In genomic region chr7:66682350-66683093, GRCh38 we compare ENCODE assay signal across 8 cellular contexts. TPM values are rescaled to one million over a fixed set of nuclear protein-coding genes. Genes with fewer than 3 reads are reported as not detected.
DNase-seq lines count a peak whose midpoint lies in the region; ATAC-seq and TF ChIP-seq lines count a peak whose summit lies in the region.

No MANE protein-coding gene starts in this region.

- peak; percentile 29 for ATAC-seq in GM18909 (IDR thresholded peaks at IDR 0.05; ENCODE audit: poor library complexity, unreplicated experiment)
- ATAC-seq in HG03342 (IDR thresholded peaks at IDR 0.05; ENCODE audit: unreplicated experiment) = peak; percentile 17
- ATAC-seq in activated CD8-positive, alpha-beta T cell treated with anti-CD3 and anti-CD28 coated beads for 36 hours = peak; percentile 26
- ATAC-seq in heart left ventricle = peak; percentile 2 to 63 (median 16)

- peak overlapping the region; percentile 47 to 96 (median 90) for H3K27ac ChIP-seq in BLaER1 treated with 17β-estradiol and CSF1 and Interleukin-3, amounts not matched to agents 10 nM and 100 nM
- H3K27ac ChIP-seq in heart left ventricle = peak overlapping the region in 11 of 12 donors; percentile 91 to 99 (median 96)

- peaks cover 8% of the 10 kb centered on the region for H3K36me3 Mint-ChIP-seq in activated CD8-positive, alpha-beta T cell treated with anti-CD3 and anti-CD28 coated beads for 36 hours (ENCODE audit: low read depth)

- WGBS in heart left ventricle, 4 donors = 3 to 4% (median 4%) methylated on average over 39 to 66 of the region's 66 CpGs

- intact Hi-C loops in activated CD8-positive, alpha-beta T cell treated with anti-CD3 and anti-CD28 coated beads for 36 hours (cut with micrococcal nuclease) = no loop called here
- intact Hi-C loops in heart left ventricle (cut with DNase I) = loop anchor here in 4 of 10 donors (5.0 to 10.0 kb wide), 5 partner anchors 55 to 162 kb away; partner anchors contain the start of gene RABGEF1 (in 2 of the 4)

- peaks cover 2 to 9% (median 6%) of the 10 kb centered on the region in 11 experiments; a peak in 19 of 22 replicates for H3K9me3 ChIP-seq in BLaER1 treated with 17β-estradiol and CSF1 and Interleukin-3, amounts not matched to agents 10 nM and 100 nM (replicated peaks in 1 of 11)
- no peaks in the 10 kb centered on the region for H3K9me3 ChIP-seq in heart left ventricle

- peaks cover 1 to 23% (median 10%) of the 10 kb centered on the region in 11 experiments; a peak in 13 of 22 replicates for H3K36me3 ChIP-seq in BLaER1 treated with 17β-estradiol and CSF1 and Interleukin-3, amounts not matched to agents 10 nM and 100 nM
- peaks cover 0 to 5% (median 0%) of the 10 kb centered on the region in 9 donors for H3K36me3 ChIP-seq in heart left ventricle

- H3K4me3 ChIP-seq in BLaER1 treated with 17β-estradiol and CSF1 and Interleukin-3, amounts not matched to agents 10 nM and 100 nM = peak overlapping the region; percentile 72 to 96 (median 94)
- H3K4me3 ChIP-seq in heart left ventricle (peak overlapping the region; percentile 66 to 98 (median 92)), retinal pigment epithelial cell (ENCODE audit: low read length) (peak overlapping the region; percentile 84)

- TF ChIP-seq POLR2A in heart left ventricle (IDR thresholded peaks at IDR 0.05) = no peak

- H3K4me1 Mint-ChIP-seq in activated CD8-positive, alpha-beta T cell treated with anti-CD3 and anti-CD28 coated beads for 36 hours (ENCODE audit: low read depth) = peaks cover 38% of the 10 kb centered on the region

- no peak for TF ChIP-seq CTCF in activated CD8-positive, alpha-beta T cell treated with anti-CD3 and anti-CD28 coated beads for 36 hours (IDR thresholded peaks at IDR 0.05)
- TF ChIP-seq CTCF in heart left ventricle (IDR thresholded peaks at IDR 0.05) = no peak
- TF ChIP-seq CTCF in retinal pigment epithelial cell (conservative IDR thresholded peaks at IDR 0.05; ENCODE audit: low read depth, low read length) = no peak

- H3K9ac ChIP-seq in BLaER1 treated with 17β-estradiol and CSF1 and Interleukin-3, amounts not matched to agents 10 nM and 100 nM = peak overlapping the region; percentile 77 to 95 (median 90)

- DNase-seq in activated CD8-positive, alpha-beta T cell treated with anti-CD3 and anti-CD28 coated beads for 36 hours = peak; percentile 20
- DNase-seq in heart left ventricle (peak in 1 of 5 donors; percentile 65), retinal pigment epithelial cell (ENCODE audit: low read depth) (no peak), DMS153 (lab: John Stamatoyannopoulos, UW) (no peak)
- no peak for DNase-seq in stimulated activated CD4-positive, alpha-beta T cell treated with anti-CD3 and anti-CD28 coated beads, Interleukin-1b, Interleukin-23, amount 100 ng/mL, for 48 hours

- peaks cover 16 to 60% (median 26%) of the 10 kb centered on the region in 10 experiments for H3K4me1 ChIP-seq in BLaER1 treated with 17β-estradiol and CSF1 and Interleukin-3, amounts not matched to agents 10 nM and 100 nM
- peaks cover 0 to 33% (median 13%) of the 10 kb centered on the region in 12 donors for H3K4me1 ChIP-seq in heart left ventricle

- POLR2A ChIA-PET in activated CD8-positive, alpha-beta T cell treated with anti-CD3 and anti-CD28 coated beads for 36 hours (lab: Charles Lee) = no interaction called here

- peak overlapping the region; percentile 86 to 97 (median 91) for H3K4me2 ChIP-seq in BLaER1 treated with 17β-estradiol and CSF1 and Interleukin-3, amounts not matched to agents 10 nM and 100 nM

- peak overlapping the region; percentile 91 for H3K4me3 Mint-ChIP-seq in activated CD8-positive, alpha-beta T cell treated with anti-CD3 and anti-CD28 coated beads for 36 hours

- H4K20me1 ChIP-seq in BLaER1 treated with 17β-estradiol and CSF1 and Interleukin-3, amounts not matched to agents 10 nM and 100 nM = peaks cover 8 to 56% (median 28%) of the 10 kb centered on the region in 11 experiments; a peak in 16 of 22 replicates

- no peaks in the 10 kb centered on the region; a peak in 2 of 22 replicates for H3K27me3 ChIP-seq in BLaER1 treated with 17β-estradiol and CSF1 and Interleukin-3, amounts not matched to agents 10 nM and 100 nM
- no peaks in the 10 kb centered on the region for H3K27me3 ChIP-seq in heart left ventricle

- H3K27me3 Mint-ChIP-seq in activated CD8-positive, alpha-beta T cell treated with anti-CD3 and anti-CD28 coated beads for 36 hours = no peaks in the 10 kb centered on the region

- H3K9me3 Mint-ChIP-seq in activated CD8-positive, alpha-beta T cell treated with anti-CD3 and anti-CD28 coated beads for 36 hours = peaks cover 2% of the 10 kb centered on the region

- CTCF ChIA-PET in activated CD8-positive, alpha-beta T cell treated with anti-CD3 and anti-CD28 coated beads for 36 hours (lab: Charles Lee) = no interaction called here

- peak overlapping the region; percentile 95 for H3K27ac Mint-ChIP-seq in activated CD8-positive, alpha-beta T cell treated with anti-CD3 and anti-CD28 coated beads for 36 hours

RNA-seq across cellular contexts. Expression of gene KCTD7, which starts 53.8 kb away (rescaled TPM):
- 1 to 10 TPM; 4.8 to 5.4 TPM for total RNA-seq in activated CD8-positive, alpha-beta T cell treated with anti-CD3 and anti-CD28 coated beads for 36 hours
- total RNA-seq in heart left ventricle = 10 to 100 TPM in 5 of 9 donors, 1 to 10 TPM in 4; 4.1 to 13.9 (median 11.0) TPM
- 10 to 100 TPM in 1 of 2 donors, 1 to 10 TPM in 1; 5.8 to 12.6 TPM for polyA plus RNA-seq in heart left ventricle

RNA-seq across cellular contexts. Expression of gene RABGEF1, which starts 58.0 kb away (rescaled TPM):
- total RNA-seq in activated CD8-positive, alpha-beta T cell treated with anti-CD3 and anti-CD28 coated beads for 36 hours = 10 to 100 TPM; 17.5 to 19.2 TPM
- 10 to 100 TPM; 14.8 to 21.2 (median 19.6) TPM for total RNA-seq in heart left ventricle
- polyA plus RNA-seq in heart left ventricle = 10 to 100 TPM in 1 of 2 donors, 1 to 10 TPM in 1; 5.7 to 15.8 TPM
